ENCODE assay signal across 1 cellular context in the genomic region with DNA sequence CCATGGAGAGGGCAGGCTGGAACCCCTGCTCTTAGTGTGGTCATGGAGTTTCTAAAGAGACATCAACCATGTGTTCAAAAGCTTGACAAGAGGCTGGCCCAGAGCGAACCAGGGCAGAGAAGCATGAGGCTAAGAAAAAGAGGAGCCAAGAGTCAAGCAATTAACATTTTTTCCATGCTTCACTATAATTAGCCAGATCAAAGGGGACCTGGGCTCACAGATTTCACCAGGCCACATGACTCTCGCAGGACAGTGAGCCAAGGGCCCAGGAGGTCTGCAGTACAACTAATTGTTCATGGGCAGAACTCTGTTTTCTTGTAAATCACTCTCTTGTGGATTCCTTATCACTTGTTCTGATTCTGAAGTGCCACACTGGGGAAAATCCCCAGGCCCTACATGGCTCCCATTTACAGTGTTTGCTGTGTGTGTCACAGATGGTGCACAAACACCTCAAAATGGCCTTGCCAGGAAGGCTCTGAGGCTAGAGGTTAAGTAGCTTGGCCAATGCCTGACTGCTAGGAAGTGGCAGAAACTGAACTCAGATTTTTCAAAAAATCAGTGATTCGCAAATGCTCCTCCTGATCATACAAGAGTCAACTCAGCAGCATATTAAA.
TF ChIP-seq lines count a peak whose summit lies in the region.

No MANE protein-coding gene starts in this region.

TF ChIP-seq in HEK293, 187 proteins besides CTCF, POLR2A, EP300 and RAD21 (continued from another document):
- peak; percentile 37; the same call in 1 of the 2 replicates for TF ChIP-seq SP7 (tag by site-specific recombination; IDR thresholded peaks at IDR 0.05)
- peak; percentile 49 for TF ChIP-seq ZIC2 (tag by site-specific recombination; IDR thresholded peaks at IDR 0.05)
